Comparison of ENCODE assay signal across 12 cellular contexts in the genomic region with DNA sequence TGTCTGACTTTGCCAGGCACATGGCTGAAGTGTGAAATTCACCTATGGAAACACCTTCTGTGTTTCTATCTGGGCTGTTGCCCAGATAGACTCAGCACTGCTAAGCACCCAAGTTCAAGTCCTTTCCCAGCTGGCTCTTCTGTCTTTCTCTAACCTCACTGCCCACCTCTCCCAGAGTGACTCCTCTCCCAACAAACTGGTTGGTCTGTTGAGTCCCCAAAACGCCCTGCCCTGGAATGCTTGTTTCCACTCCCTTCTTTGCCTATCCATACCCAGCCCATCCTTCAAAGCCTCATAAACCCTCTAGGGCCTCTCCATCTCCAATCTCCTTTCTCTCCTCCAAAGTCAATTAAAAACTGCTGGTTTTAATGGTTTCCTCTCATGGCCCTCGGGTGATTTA.
"Had no signal": no experiment of that assay in that cellular context is flagged by ENCODE, and none has a peak within 500 bp of the region (broad histone marks: within the 10 kb centered on the region; RNA-seq: fewer than 3 reads in every experiment).

No MANE protein-coding gene starts in this region.

- DNase-seq: activated CD4-positive, alpha-beta memory T cell treated with anti-CD3 and anti-CD28 coated beads for 36 hours; activated gamma-delta T cell; activated T-cell treated with anti-CD3 and anti-CD28 coated beads, Interleukin-2, amount 50 U/mL, for 4 hours; amygdala; kidney glomerular epithelial cell; mammary epithelial cell; pancreas; T-cell; thyroid gland had no signal

- H3K4me3 ChIP-seq: hepatocyte, pancreas, SK-N-MC, thyroid gland had no signal

- ATAC-seq: activated T-cell treated with anti-CD3 and anti-CD28 coated beads, Interleukin-2, amount 50 U/mL, for 4 hours; pancreas; T-cell had no signal

- H3K4me2 ChIP-seq: hepatocyte had no signal

- H2AFZ ChIP-seq: hepatocyte had no signal

- H3K36me3 ChIP-seq: pancreas, thyroid gland had no signal

- H3K9me3 ChIP-seq: pancreas, thyroid gland had no signal

- H3K27ac ChIP-seq: hepatocyte, pancreas, SK-N-MC, VCaP had no signal

- H3K27me3 ChIP-seq: hepatocyte, pancreas, thyroid gland had no signal
